15 cellular contexts compared by ENCODE assay signal in genomic region chr1:199020046-199020445, GRCh38.
"Had no signal": no experiment of that assay in that cellular context is flagged by ENCODE, and none has a peak within 500 bp of the region (broad histone marks: within the 10 kb centered on the region; RNA-seq: fewer than 3 reads in every experiment).

No MANE protein-coding gene starts in this region.

- H3K9me3 Mint-ChIP-seq: stimulated activated naive CD8-positive, alpha-beta T cell treated with anti-CD3 and anti-CD28 coated beads, Interleukin-15, Interleukin-2, amounts not matched to agents 100 ng/mL and 50 ng/mL, for 24 hours had no signal

- H3K36me3 Mint-ChIP-seq: activated CD4-positive, alpha-beta memory T cell treated with anti-CD3 and anti-CD28 coated beads for 36 hours; activated naive CD8-positive, alpha-beta T cell had no signal

- H3K27me3 ChIP-seq: brain microvascular endothelial cell, right lobe of liver, suprapubic skin, upper lobe of left lung had no signal

- H3K9me3 ChIP-seq: right lobe of liver, suprapubic skin, upper lobe of left lung had no signal

- H3K27ac ChIP-seq: brain microvascular endothelial cell, right lobe of liver, suprapubic skin, upper lobe of left lung had no signal

- H3K4me3 Mint-ChIP-seq: activated CD4-positive, alpha-beta memory T cell treated with anti-CD3 and anti-CD28 coated beads for 36 hours; activated CD4-positive, alpha-beta T cell treated with anti-CD3 and anti-CD28 coated beads for 36 hours; activated naive CD8-positive, alpha-beta T cell; nephron; stimulated activated naive CD8-positive, alpha-beta T cell treated with anti-CD3 and anti-CD28 coated beads, Interleukin-15, Interleukin-2, amounts not matched to agents 100 ng/mL and 50 ng/mL, for 24 hours had no signal

- H3K36me3 ChIP-seq: brain microvascular endothelial cell, right lobe of liver, suprapubic skin, upper lobe of left lung had no signal

- DNase-seq: activated CD4-positive, alpha-beta memory T cell treated with anti-CD3 and anti-CD28 coated beads for 36 hours; activated CD4-positive, alpha-beta T cell treated with anti-CD3 and anti-CD28 coated beads for 36 hours; activated effector memory CD4-positive, alpha-beta T cell treated with anti-CD3 and anti-CD28 coated beads, Interleukin-2, amount 50 U/mL, for 16 hours; activated T-cell treated with anti-CD3 and anti-CD28 coated beads, Interleukin-2, amount 50 U/mL, for 48 hours; brain microvascular endothelial cell; effector CD8-positive, alpha-beta T cell; foreskin melanocyte; mesendoderm; occipital lobe; right lobe of liver; upper lobe of left lung had no signal

- H3K27me3 Mint-ChIP-seq: activated CD4-positive, alpha-beta memory T cell treated with anti-CD3 and anti-CD28 coated beads for 36 hours; activated CD4-positive, alpha-beta T cell treated with anti-CD3 and anti-CD28 coated beads for 36 hours; activated naive CD8-positive, alpha-beta T cell; stimulated activated naive CD8-positive, alpha-beta T cell treated with anti-CD3 and anti-CD28 coated beads, Interleukin-15, Interleukin-2, amounts not matched to agents 100 ng/mL and 50 ng/mL, for 24 hours had no signal

- H3K4me1 ChIP-seq: right lobe of liver, suprapubic skin, upper lobe of left lung had no signal

- H3K27ac Mint-ChIP-seq: activated CD4-positive, alpha-beta memory T cell treated with anti-CD3 and anti-CD28 coated beads for 36 hours; activated CD4-positive, alpha-beta T cell treated with anti-CD3 and anti-CD28 coated beads for 36 hours; activated naive CD8-positive, alpha-beta T cell; nephron; stimulated activated naive CD8-positive, alpha-beta T cell treated with anti-CD3 and anti-CD28 coated beads, Interleukin-15, Interleukin-2, amounts not matched to agents 100 ng/mL and 50 ng/mL, for 24 hours had no signal

- H3K4me1 Mint-ChIP-seq: nephron had no signal

- H3K4me3 ChIP-seq: right lobe of liver, suprapubic skin, upper lobe of left lung had no signal

- ATAC-seq: activated CD4-positive, alpha-beta T cell treated with anti-CD3 and anti-CD28 coated beads for 36 hours; right lobe of liver had no signal
